ENCODE assay signal across 8 cellular contexts in genomic region chr19:6110360-6110977, GRCh38. TPM values are rescaled to one million over a fixed set of nuclear protein-coding genes. Genes with fewer than 3 reads are reported as not detected.
DNase-seq lines count a peak whose midpoint lies in the region; ATAC-seq and TF ChIP-seq lines count a peak whose summit lies in the region.

RFX2 (minus strand) TSS chr19:6110500; CDS start chr19:6047496, 63,004 bp downstream.

- H3K9me3 ChIP-seq in fibroblast of lung (ENCODE audit: control insufficient read depth, insufficient read depth, low read depth, low read length): no peaks in the 10 kb centered on the region

- peak within 1 kb of the TSS; percentile 92 to 100 (median 94) for H3K4me3 Mint-ChIP-seq in naive thymus-derived CD8-positive, alpha-beta T cell
- H3K4me3 Mint-ChIP-seq in stimulated activated memory B cell treated with anti-CD40 and anti-IgM and Interleukin-4, amounts not matched to agents 10 μg/mL and 1 μg/mL and 100 μg/mL, for 72 hours: peak within 1 kb of the TSS; percentile 89

- H2AFZ ChIP-seq in fibroblast of lung (ENCODE audit: low read length): peak within 1 kb of the TSS; percentile 52

- H3K27me3 Mint-ChIP-seq in naive thymus-derived CD8-positive, alpha-beta T cell: peaks cover 0 to 2% (median 0%) of the 10 kb centered on the region in 5 donors
- H3K27me3 Mint-ChIP-seq in stimulated activated memory B cell treated with anti-CD40 and anti-IgM and Interleukin-4, amounts not matched to agents 10 μg/mL and 1 μg/mL and 100 μg/mL, for 72 hours: peaks cover 30% of the 10 kb centered on the region

- H3K27ac ChIP-seq in fibroblast of lung (ENCODE audit: insufficient read depth, low read length): peak within 1 kb of the TSS; percentile 69

- H3K27me3 ChIP-seq in fibroblast of lung (ENCODE audit: control insufficient read depth, insufficient read depth, low read length): no peaks in the 10 kb centered on the region

- peak within 1 kb of the TSS; percentile 60 to 100 (median 94) for H3K27ac Mint-ChIP-seq in naive thymus-derived CD8-positive, alpha-beta T cell
- peak within 1 kb of the TSS; percentile 70 for H3K27ac Mint-ChIP-seq in stimulated activated memory B cell treated with anti-CD40 and anti-IgM and Interleukin-4, amounts not matched to agents 10 μg/mL and 1 μg/mL and 100 μg/mL, for 72 hours

- H4K20me1 ChIP-seq in fibroblast of lung (ENCODE audit: control insufficient read depth, extremely low read depth, insufficient read depth, low read length): no peaks in the 10 kb centered on the region

- H3K9ac ChIP-seq in fibroblast of lung (ENCODE audit: insufficient read depth, low read length): peak within 1 kb of the TSS; percentile 71

- no peaks in the 10 kb centered on the region for H3K36me3 Mint-ChIP-seq in naive thymus-derived CD8-positive, alpha-beta T cell
- no peaks in the 10 kb centered on the region for H3K36me3 Mint-ChIP-seq in stimulated activated memory B cell treated with anti-CD40 and anti-IgM and Interleukin-4, amounts not matched to agents 10 μg/mL and 1 μg/mL and 100 μg/mL, for 72 hours

- DNase-seq in ELF-1 (ENCODE audit: low read depth, low spot score) (peak; percentile 99), H4 (ENCODE audit: low spot score) (peak; percentile 96), LNCaP clone FGC (ENCODE audit: low read depth) (peak; percentile 95), RPMI7951 (ENCODE audit: low read depth) (peak; percentile 98), fibroblast of lung (ENCODE audit: low read depth in 2 of 2) (peak; percentile 97 to 98)
- peak; percentile 98 to 99 for DNase-seq in activated T-helper 1 cell treated with anti-CD3 and anti-CD28 coated beads, Interleukin-2, amount 50 U/mL, for 16 hours (ENCODE audit: low read depth in 1 of 2, low spot score in 1 of 2)
- peak; percentile 93 to 100 (median 99) for DNase-seq in naive thymus-derived CD8-positive, alpha-beta T cell

- peak within 1 kb of the TSS; percentile 85 for H3K4me2 ChIP-seq in fibroblast of lung (ENCODE audit: extremely low read depth, insufficient read depth, low read length)

- peak within 1 kb of the TSS; percentile 58 for H3K4me3 ChIP-seq in LNCaP clone FGC (ENCODE audit: low read depth, low read length)
- peak within 1 kb of the TSS; percentile 54 to 74 (median 64) for H3K4me3 ChIP-seq in fibroblast of lung (replicated peaks in 1 of 4; ENCODE audit: control extremely low read depth in 1 of 4, insufficient read depth in 1 of 4, low read depth in 3 of 4, low read length in 4 of 4)

- POLR2A ChIA-PET in naive thymus-derived CD8-positive, alpha-beta T cell (lab: Charles Lee): interaction anchor here (0.7 kb wide), 1 partner anchor 11 kb away, joined by 3 read pairs; no protein-coding TSS in a partner anchor

- H3K4me1 ChIP-seq in fibroblast of lung (ENCODE audit: control insufficient read depth, extremely low read depth, insufficient read depth, low read length): no peaks in the 10 kb centered on the region

- H3K36me3 ChIP-seq in fibroblast of lung (ENCODE audit: control insufficient read depth, insufficient read depth, low read length): no peaks in the 10 kb centered on the region

- TF ChIP-seq CTCF in LNCaP clone FGC (IDR thresholded peaks at IDR 0.05; ENCODE audit: control insufficient read depth, extremely low read depth, insufficient read depth) (no peak), fibroblast of lung (conservative IDR thresholded peaks at IDR 0.05 in 1 of 2, IDR thresholded peaks at IDR 0.05 in 1 of 2; ENCODE audit: low read depth in 1 of 2, low read length in 2 of 2) (no peak)

- H3K4me1 Mint-ChIP-seq in naive thymus-derived CD8-positive, alpha-beta T cell: peaks cover 18 to 28% (median 25%) of the 10 kb centered on the region in 4 donors
- peaks cover 20% of the 10 kb centered on the region for H3K4me1 Mint-ChIP-seq in stimulated activated memory B cell treated with anti-CD40 and anti-IgM and Interleukin-4, amounts not matched to agents 10 μg/mL and 1 μg/mL and 100 μg/mL, for 72 hours

- H3K9me3 Mint-ChIP-seq in naive thymus-derived CD8-positive, alpha-beta T cell: no peaks in the 10 kb centered on the region
- H3K9me3 Mint-ChIP-seq in stimulated activated memory B cell treated with anti-CD40 and anti-IgM and Interleukin-4, amounts not matched to agents 10 μg/mL and 1 μg/mL and 100 μg/mL, for 72 hours: no peaks in the 10 kb centered on the region

- no peaks in the 10 kb centered on the region for H3K79me2 ChIP-seq in fibroblast of lung (ENCODE audit: control insufficient read depth, insufficient read depth, low read length)

- peak; percentile 91 to 94 for ATAC-seq in naive thymus-derived CD8-positive, alpha-beta T cell
- peak; percentile 99 for ATAC-seq in stimulated activated memory B cell treated with anti-CD40 and anti-IgM and Interleukin-4, amounts not matched to agents 10 μg/mL and 1 μg/mL and 100 μg/mL, for 72 hours

RNA-seq across cellular contexts. Expression of gene RFX2, which starts in this region (rescaled TPM):
- 4.9 and 5.7 TPM in 2 replicates for total RNA-seq in H4 (2014; rRNA removed; shearing (Covaris generic))
- total RNA-seq in RPMI7951 (2014; rRNA removed; shearing (Covaris generic)): 5.1 and 7.3 TPM in 2 replicates
- total RNA-seq in fibroblast of lung: 5.9 and 9.6 TPM in 2 replicates
- polyA plus RNA-seq in fibroblast of lung: 2.5 and 4.4 TPM in 2 replicates
- polyA plus RNA-seq in fibroblast of lung (2012): 3.6 and 4.7 TPM in 2 replicates
- polyA minus RNA-seq in fibroblast of lung (ENCODE audit: low replicate concordance): 21.3 and 23.8 TPM in 2 replicates
- total RNA-seq in naive thymus-derived CD8-positive, alpha-beta T cell: 1 to 10 TPM; 5.6 to 9.9 TPM
- polyA plus RNA-seq in naive thymus-derived CD8-positive, alpha-beta T cell: 10 to 100 TPM in 1 of 3 donors, 1 to 10 TPM in 2; 4.0 to 10.4 (median 5.9) TPM

Comparison
In these comparisons a context has a peak if more than half of its experiments do, and no peak if none do; other contexts are left out.
1. Peak in every context shown above with its lines: DNase-seq, ATAC-seq, H3K4me3 ChIP-seq and H3K27ac ChIP-seq.